Comparison of ENCODE assay signal across 8 cellular contexts in genomic region chr12:16076553-16076952, GRCh38.
DNase-seq lines count a peak whose midpoint lies in the region; ATAC-seq and TF ChIP-seq lines count a peak whose summit lies in the region.

No MANE protein-coding gene starts in this region.

- H3K9me3 Mint-ChIP-seq in activated CD8-positive, alpha-beta T cell treated with anti-CD3 and anti-CD28 coated beads, Interleukin-2, amount 10 ng/mL, durations not matched to agents 7 days and 5 days (ENCODE audit: insufficient read depth), result no peaks in the 10 kb centered on the region

- no peaks in the 10 kb centered on the region for H3K4me1 Mint-ChIP-seq in activated CD8-positive, alpha-beta T cell treated with anti-CD3 and anti-CD28 coated beads, Interleukin-2, amount 10 ng/mL, durations not matched to agents 7 days and 5 days (ENCODE audit: low read depth)

- BruUV-seq in A673 (replicated peaks; lab: Mats Ljungman, UMichigan), result no TSS peak

- no peak overlapping the region for H3K4me3 Mint-ChIP-seq in activated CD8-positive, alpha-beta T cell treated with anti-CD3 and anti-CD28 coated beads, Interleukin-2, amount 10 ng/mL, durations not matched to agents 7 days and 5 days

- H3K4me1 ChIP-seq in A673 (ENCODE audit: insufficient read depth, low read length, poor library complexity, severe bottlenecking), result peaks cover under 1% of the 10 kb centered on the region

- POLR2A ChIA-PET in A673 (lab: Charles Lee; ENCODE audit: low non-redundant PET), result no interaction called here
- POLR2A ChIA-PET in activated CD8-positive, alpha-beta T cell treated with anti-CD3 and anti-CD28 coated beads, Interleukin-2, amount 10 ng/mL, durations not matched to agents 7 days and 5 days (lab: Charles Lee), result no interaction called here

- ATAC-seq in GM18498 (IDR thresholded peaks at IDR 0.05; ENCODE audit: unreplicated experiment) (peak; percentile 85), HG02852 (IDR thresholded peaks at IDR 0.05; ENCODE audit: unreplicated experiment) (peak; percentile 73)
- ATAC-seq in activated CD8-positive, alpha-beta T cell treated with anti-CD3 and anti-CD28 coated beads, Interleukin-2, amount 10 ng/mL, durations not matched to agents 7 days and 5 days, result no peak

- H3K27ac Mint-ChIP-seq in activated CD8-positive, alpha-beta T cell treated with anti-CD3 and anti-CD28 coated beads, Interleukin-2, amount 10 ng/mL, durations not matched to agents 7 days and 5 days, result no peak overlapping the region

- no peaks in the 10 kb centered on the region for H3K36me3 Mint-ChIP-seq in activated CD8-positive, alpha-beta T cell treated with anti-CD3 and anti-CD28 coated beads, Interleukin-2, amount 10 ng/mL, durations not matched to agents 7 days and 5 days (ENCODE audit: low read depth)

- intact Hi-C loops in A673 (cut with micrococcal nuclease; ENCODE audit: unreplicated experiment), result loop anchor here (1.0 to 10.0 kb wide), 5 partner anchors 89 to 1918 kb away; no protein-coding TSS in a partner anchor

- CTCF ChIA-PET in A673 (lab: Charles Lee), result interaction anchor here (1.0 kb wide), 2 partner anchors 19 to 89 kb away, joined by 3 read pairs; no protein-coding TSS in a partner anchor
- CTCF ChIA-PET in activated CD8-positive, alpha-beta T cell treated with anti-CD3 and anti-CD28 coated beads, Interleukin-2, amount 10 ng/mL, durations not matched to agents 7 days and 5 days (lab: Charles Lee), result interaction anchor here (0.6 kb wide), 1 partner anchor 100 kb away, joined by 3 read pairs; no protein-coding TSS in a partner anchor

- H3K36me3 ChIP-seq in A673 (ENCODE audit: insufficient read depth, low read length, poor library complexity, severe bottlenecking), result no peaks in the 10 kb centered on the region

- H3K9me3 ChIP-seq in A673 (ENCODE audit: low read depth, low read length, poor library complexity, severe bottlenecking), result no peaks in the 10 kb centered on the region

- no peaks in the 10 kb centered on the region for H3K27me3 Mint-ChIP-seq in activated CD8-positive, alpha-beta T cell treated with anti-CD3 and anti-CD28 coated beads, Interleukin-2, amount 10 ng/mL, durations not matched to agents 7 days and 5 days (ENCODE audit: low read depth)

- DNase-seq in A673 (ENCODE audit: low spot score) (peak; percentile 90), NCI-H146 treated with DMSO at 0.1 percent for 48 hours (lab: John Stamatoyannopoulos, UW; ENCODE audit: unreplicated experiment) (peak; percentile 87), amniotic epithelial cell (ENCODE audit: low read depth) (peak; percentile 26), myocyte (ENCODE audit: low read depth) (peak; percentile 68), cerebellar nuclear complex (lab: John Stamatoyannopoulos, UW) (no peak)
- no peak for DNase-seq in activated CD8-positive, alpha-beta T cell treated with anti-CD3 and anti-CD28 coated beads, Interleukin-2, amount 10 ng/mL, durations not matched to agents 7 days and 5 days

- H3K27ac ChIP-seq in A673 (ENCODE audit: low read depth, low read length, poor library complexity, severe bottlenecking), result no peak overlapping the region

- H3K4me3 ChIP-seq in A673 (ENCODE audit: low read depth, low read length, poor library complexity, severe bottlenecking), result no peak overlapping the region

- peak; percentile 84 for TF ChIP-seq CTCF in A673 (conservative IDR thresholded peaks at IDR 0.05; ENCODE audit: low read depth, low read length)

- no peaks in the 10 kb centered on the region for H3K27me3 ChIP-seq in A673 (replicated peaks; ENCODE audit: insufficient read depth, low read depth, low read length, poor library complexity)

Comparison
In these comparisons a context has a peak if more than half of its experiments do, and no peak if none do; other contexts are left out.
1. DNase-seq: peak in A673 (single experiment), NCI-H146 treated with DMSO at 0.1 percent for 48 hours (single experiment), amniotic epithelial cell (single experiment) and myocyte (single experiment); none in activated CD8-positive, alpha-beta T cell treated with anti-CD3 and anti-CD28 coated beads, Interleukin-2, amount 10 ng/mL, durations not matched to agents 7 days and 5 days (single experiment) and cerebellar nuclear complex (0 of 2).